Comparison of ENCODE assay signal across 1 cellular context in the genomic region with DNA sequence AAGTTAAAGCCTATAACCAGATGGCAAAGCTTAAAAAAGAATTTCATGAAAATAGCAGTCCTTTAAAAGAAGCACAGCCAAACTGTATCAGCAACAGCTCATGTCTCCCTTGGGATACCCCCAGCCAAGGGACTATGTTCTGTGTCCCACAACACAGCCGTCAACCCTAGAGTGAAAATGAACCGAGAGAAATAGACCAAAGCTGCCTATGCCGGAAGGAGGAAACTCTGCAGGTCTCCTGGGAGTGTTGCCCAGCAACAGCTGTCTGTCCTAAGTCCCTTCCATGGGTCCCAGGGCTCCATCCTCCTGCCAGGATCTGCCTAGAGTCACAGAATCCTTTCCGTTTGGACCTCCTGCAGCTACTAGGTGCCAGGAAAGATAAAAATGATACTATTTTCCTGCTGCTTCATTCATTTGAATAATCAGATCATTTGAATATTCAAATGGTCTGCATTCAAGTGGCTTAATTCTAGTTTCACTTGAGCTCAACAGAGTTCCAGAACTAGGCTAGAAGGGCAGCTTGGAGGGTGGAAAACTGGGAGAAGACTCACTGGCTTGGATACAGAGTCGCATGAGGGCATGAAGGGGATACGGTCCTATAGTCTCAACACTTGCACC.
TF ChIP-seq lines count a peak whose summit lies in the region.

No MANE protein-coding gene starts in this region.

TF ChIP-seq in K562, 482 proteins besides CTCF, POLR2A, EP300 and RAD21 (continued from another document):
- TF ChIP-seq, protein P1, sequence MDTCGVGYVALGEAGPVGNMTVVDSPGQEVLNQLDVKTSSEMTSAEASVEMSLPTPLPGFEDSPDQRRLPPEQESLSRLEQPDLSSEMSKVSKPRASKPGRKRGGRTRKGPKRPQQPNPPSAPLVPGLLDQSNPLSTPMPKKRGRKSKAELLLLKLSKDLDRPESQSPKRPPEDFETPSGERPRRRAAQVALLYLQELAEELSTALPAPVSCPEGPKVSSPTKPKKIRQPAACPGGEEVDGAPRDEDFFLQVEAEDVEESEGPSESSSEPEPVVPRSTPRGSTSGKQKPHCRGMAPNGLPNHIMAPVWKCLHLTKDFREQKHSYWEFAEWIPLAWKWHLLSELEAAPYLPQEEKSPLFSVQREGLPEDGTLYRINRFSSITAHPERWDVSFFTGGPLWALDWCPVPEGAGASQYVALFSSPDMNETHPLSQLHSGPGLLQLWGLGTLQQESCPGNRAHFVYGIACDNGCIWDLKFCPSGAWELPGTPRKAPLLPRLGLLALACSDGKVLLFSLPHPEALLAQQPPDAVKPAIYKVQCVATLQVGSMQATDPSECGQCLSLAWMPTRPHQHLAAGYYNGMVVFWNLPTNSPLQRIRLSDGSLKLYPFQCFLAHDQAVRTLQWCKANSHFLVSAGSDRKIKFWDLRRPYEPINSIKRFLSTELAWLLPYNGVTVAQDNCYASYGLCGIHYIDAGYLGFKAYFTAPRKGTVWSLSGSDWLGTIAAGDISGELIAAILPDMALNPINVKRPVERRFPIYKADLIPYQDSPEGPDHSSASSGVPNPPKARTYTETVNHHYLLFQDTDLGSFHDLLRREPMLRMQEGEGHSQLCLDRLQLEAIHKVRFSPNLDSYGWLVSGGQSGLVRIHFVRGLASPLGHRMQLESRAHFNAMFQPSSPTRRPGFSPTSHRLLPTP (IDR thresholded peaks at IDR 0.05; ENCODE audit: borderline replicate concordance, extremely low read depth, insufficient read length), result no peak
- TF ChIP-seq TAF9B (IDR thresholded peaks at IDR 0.05; ENCODE audit: partially characterized antibody) (no peak), ZZZ3 (IDR thresholded peaks at IDR 0.05) (no peak), HNRNPLL (IDR thresholded peaks at IDR 0.05; ENCODE audit: low read depth, low read length, poor library complexity, severe bottlenecking) (no peak), MAFK (IDR thresholded peaks at IDR 0.05; ENCODE audit: low read length) (no peak), HNRNPK (IDR thresholded peaks at IDR 0.05; ENCODE audit: low read depth, low read length, poor library complexity, severe bottlenecking) (no peak), MTA3 (IDR thresholded peaks at IDR 0.05; ENCODE audit: borderline replicate concordance) (no peak)
